Comparison of ENCODE assay signal across 14 cellular contexts in the genomic region with DNA sequence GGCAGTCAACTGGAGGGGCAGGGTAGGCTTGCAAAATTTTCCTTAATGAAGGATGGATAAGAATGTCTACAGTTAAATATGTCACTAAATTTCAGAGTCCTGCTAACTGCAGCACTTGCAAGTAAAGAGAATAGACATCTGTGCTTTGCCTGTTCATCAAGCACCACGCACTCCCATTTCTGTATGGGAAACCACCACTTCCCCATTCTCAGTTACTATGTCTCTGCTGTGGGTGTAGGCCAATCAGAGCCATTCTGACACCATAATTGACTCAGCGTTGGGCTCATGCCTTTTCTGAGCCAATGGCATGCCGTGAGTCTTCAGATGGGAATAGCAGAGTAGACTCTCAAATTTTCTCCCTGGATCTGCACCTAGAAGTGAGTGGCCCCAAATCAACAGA.
DNase-seq lines count a peak whose midpoint lies in the region; ATAC-seq and TF ChIP-seq lines count a peak whose summit lies in the region.
"Had no signal": no experiment of that assay in that cellular context is flagged by ENCODE, and none has a peak within 500 bp of the region (broad histone marks: within the 10 kb centered on the region; RNA-seq: fewer than 3 reads in every experiment).

No MANE protein-coding gene starts in this region.

- H3K4me1 Mint-ChIP-seq in activated T-helper 2 cell treated with anti-CD3 and anti-CD28 coated beads, Interferon-gamma antibody, Interleukin-2, Interleukin-4, amounts not matched to agents 10 μg/mL and 5 μg/mL and 100 μg/mL, durations not matched to agents 14 hours and 24 hours and 36 hours (ENCODE audit: low read depth), result no peaks in the 10 kb centered on the region
- H3K4me1 Mint-ChIP-seq: neural progenitor cell had no signal

- no peak overlapping the region for H3K9ac ChIP-seq in colonic mucosa (ENCODE audit: low read depth in 2 of 2, low read length in 2 of 2)
- H3K9ac ChIP-seq: neural progenitor cell had no signal

- POLR2A ChIA-PET in A673 (lab: Charles Lee; ENCODE audit: low non-redundant PET), result no interaction called here

- no peaks in the 10 kb centered on the region for H3K27me3 Mint-ChIP-seq in activated T-helper 2 cell treated with anti-CD3 and anti-CD28 coated beads, Interferon-gamma antibody, Interleukin-2, Interleukin-4, amounts not matched to agents 10 μg/mL and 5 μg/mL and 100 μg/mL, durations not matched to agents 14 hours and 24 hours and 36 hours (ENCODE audit: low read depth)

- H3K4me1 ChIP-seq in colonic mucosa (no peaks in the 10 kb centered on the region), A673 (ENCODE audit: insufficient read depth, low read length, poor library complexity, severe bottlenecking) (no peaks in the 10 kb centered on the region)
- H3K4me1 ChIP-seq: neural progenitor cell had no signal

- H3K27me3 ChIP-seq in colonic mucosa (no peaks in the 10 kb centered on the region), A673 (replicated peaks; ENCODE audit: insufficient read depth, low read depth, low read length, poor library complexity) (no peaks in the 10 kb centered on the region)
- H3K27me3 ChIP-seq: neural progenitor cell had no signal

- H3K4me3 ChIP-seq in colonic mucosa (no peak overlapping the region), A673 (ENCODE audit: low read depth, low read length, poor library complexity, severe bottlenecking) (no peak overlapping the region)
- H3K4me3 ChIP-seq: neural progenitor cell had no signal

- TF ChIP-seq CTCF in GM20000 (IDR thresholded peaks at IDR 0.05; ENCODE audit: extremely low read depth, missing control alignments) (no peak), colonic mucosa (IDR thresholded peaks at IDR 0.05) (no peak), A673 (conservative IDR thresholded peaks at IDR 0.05; ENCODE audit: low read depth, low read length) (no peak)

- peaks cover 10% of the 10 kb centered on the region for H3K9me3 Mint-ChIP-seq in activated T-helper 2 cell treated with anti-CD3 and anti-CD28 coated beads, Interferon-gamma antibody, Interleukin-2, Interleukin-4, amounts not matched to agents 10 μg/mL and 5 μg/mL and 100 μg/mL, durations not matched to agents 14 hours and 24 hours and 36 hours
- H3K9me3 Mint-ChIP-seq: neural progenitor cell had no signal

- intact Hi-C loops in activated T-helper 2 cell treated with anti-CD3 and anti-CD28 coated beads, Interferon-gamma antibody, Interleukin-2, Interleukin-4, amounts not matched to agents 10 μg/mL and 5 μg/mL and 100 μg/mL, durations not matched to agents 14 hours and 24 hours and 36 hours (cut with micrococcal nuclease), result no loop called here
- intact Hi-C loops in colonic mucosa (cut with DNase I) (no loop called here), A673 (cut with micrococcal nuclease; ENCODE audit: unreplicated experiment) (no loop called here)

- no TSS peak for BruUV-seq in A673 (replicated peaks; lab: Mats Ljungman, UMichigan)

- DNase-seq in GM20000 (ENCODE audit: low spot score) (peak; percentile 8), colonic mucosa (no peak), A673 (ENCODE audit: low spot score) (no peak), activated gamma-delta T cell (lab: John Stamatoyannopoulos, UW) (no peak)
- DNase-seq in activated T-helper 2 cell treated with anti-CD3 and anti-CD28 coated beads, Interferon-gamma antibody, Interleukin-2, Interleukin-4, amounts not matched to agents 10 μg/mL and 5 μg/mL and 100 μg/mL, durations not matched to agents 14 hours and 24 hours and 36 hours (ENCODE audit: low spot score), result no peak
- DNase-seq: activated CD4-positive, alpha-beta T cell treated with anti-CD3 and anti-CD28 coated beads for 4 hours; EL; NCI-H1694; SW 1271; trophoblast cell had no signal

- H3K36me3 ChIP-seq in colonic mucosa, result no peaks in the 10 kb centered on the region
- no peaks in the 10 kb centered on the region for H3K36me3 ChIP-seq in A673 (ENCODE audit: insufficient read depth, low read length, poor library complexity, severe bottlenecking)
- H3K36me3 ChIP-seq: neural progenitor cell had no signal

- H3K4me3 Mint-ChIP-seq in activated T-helper 2 cell treated with anti-CD3 and anti-CD28 coated beads, Interferon-gamma antibody, Interleukin-2, Interleukin-4, amounts not matched to agents 10 μg/mL and 5 μg/mL and 100 μg/mL, durations not matched to agents 14 hours and 24 hours and 36 hours (ENCODE audit: low read depth), result no peak overlapping the region
- H3K4me3 Mint-ChIP-seq: neural progenitor cell had no signal

- H3K27ac ChIP-seq in colonic mucosa, result no peak overlapping the region
- no peak overlapping the region for H3K27ac ChIP-seq in A673 (ENCODE audit: low read depth, low read length, poor library complexity, severe bottlenecking)
- H3K27ac ChIP-seq: neural progenitor cell had no signal

- no peak overlapping the region for H3K27ac Mint-ChIP-seq in activated T-helper 2 cell treated with anti-CD3 and anti-CD28 coated beads, Interferon-gamma antibody, Interleukin-2, Interleukin-4, amounts not matched to agents 10 μg/mL and 5 μg/mL and 100 μg/mL, durations not matched to agents 14 hours and 24 hours and 36 hours
- H3K27ac Mint-ChIP-seq: neural progenitor cell had no signal

- H3K36me3 Mint-ChIP-seq in activated T-helper 2 cell treated with anti-CD3 and anti-CD28 coated beads, Interferon-gamma antibody, Interleukin-2, Interleukin-4, amounts not matched to agents 10 μg/mL and 5 μg/mL and 100 μg/mL, durations not matched to agents 14 hours and 24 hours and 36 hours (ENCODE audit: low read depth), result no peaks in the 10 kb centered on the region
- H3K36me3 Mint-ChIP-seq: neural progenitor cell had no signal

- no peaks in the 10 kb centered on the region for H3K9me3 ChIP-seq in colonic mucosa
- no peaks in the 10 kb centered on the region for H3K9me3 ChIP-seq in A673 (ENCODE audit: low read depth, low read length, poor library complexity, severe bottlenecking)

- CTCF ChIA-PET in A673 (lab: Charles Lee), result no interaction called here

- ATAC-seq in GM18499 (IDR thresholded peaks at IDR 0.05; ENCODE audit: insufficient read depth, unreplicated experiment) (peak; percentile 90), HG02884 (IDR thresholded peaks at IDR 0.05; ENCODE audit: unreplicated experiment) (peak; percentile 95), HG03558 (IDR thresholded peaks at IDR 0.05; ENCODE audit: extremely low read depth, unreplicated experiment) (peak; percentile 46)
